ENCODE assay signal across 9 cellular contexts in the genomic region with DNA sequence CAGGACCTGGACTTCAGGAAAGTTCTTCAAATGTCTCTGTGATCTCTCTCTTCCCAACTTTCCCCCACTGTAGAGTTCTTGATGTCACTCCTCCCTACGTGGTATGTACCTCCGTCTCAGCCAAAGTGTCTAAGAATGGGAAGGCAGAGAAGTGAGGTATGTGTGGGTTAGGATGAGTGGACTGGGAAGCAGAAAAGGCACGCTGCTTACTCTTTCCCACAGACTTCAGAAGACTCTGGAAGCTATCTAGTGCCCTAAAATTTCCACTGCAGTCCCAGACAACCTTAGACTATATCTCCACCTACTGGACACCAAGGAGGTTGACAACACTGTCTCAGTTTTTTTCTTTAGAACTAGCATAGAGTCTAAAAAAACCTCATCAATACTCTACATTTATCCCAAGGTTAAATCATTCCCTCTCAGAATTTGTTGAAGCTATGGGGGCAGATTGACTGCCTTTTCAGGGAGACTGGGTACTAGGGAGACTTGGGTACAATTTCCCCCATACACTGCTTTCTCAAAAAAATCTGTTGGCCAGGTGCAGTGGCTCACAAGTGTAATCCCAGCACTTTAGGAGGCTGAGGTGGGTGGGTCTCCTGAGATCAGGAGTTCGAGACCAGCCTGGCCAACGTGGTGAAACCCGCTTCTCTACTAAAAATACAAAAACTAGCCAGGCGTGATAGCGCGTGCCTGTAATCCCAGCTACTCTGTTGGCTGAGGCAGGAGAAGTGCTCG. TPM values are rescaled to one million over a fixed set of nuclear protein-coding genes. Genes with fewer than 3 reads are reported as not detected.
DNase-seq lines count a peak whose midpoint lies in the region; ATAC-seq lines count a peak whose summit lies in the region.
"Had no signal": no experiment of that assay in that cellular context is flagged by ENCODE, and none has a peak within 500 bp of the region (broad histone marks: within the 10 kb centered on the region; RNA-seq: fewer than 3 reads in every experiment).

No MANE protein-coding gene starts in this region.

- no peaks in the 10 kb centered on the region for H3K9me3 Mint-ChIP-seq in activated naive CD8-positive, alpha-beta T cell treated with anti-CD3 and anti-CD28 coated beads, Interleukin-2, amount 10 ng/mL, durations not matched to agents 7 days and 5 days
- no peaks in the 10 kb centered on the region for H3K9me3 Mint-ChIP-seq in activated naive CD8-positive, alpha-beta T cell treated with anti-CD3 and anti-CD28 coated beads for 36 hours
- H3K9me3 Mint-ChIP-seq: dendritic cell treated with granulocyte-macrophage colony-stimulating factor and Interleukin-4, amounts not matched to agents 40 ng/mL and 50 ng/mL, for 4 days had no signal

- H4K5ac ChIP-seq in mesendoderm (ENCODE audit: low read length): no peak overlapping the region

- H3K36me3 ChIP-seq in mesendoderm (ENCODE audit: control insufficient read depth, insufficient read depth, low read length) (no peaks in the 10 kb centered on the region), aorta (ENCODE audit: control insufficient read depth in 1 of 2, insufficient read depth in 2 of 2, low read length in 1 of 2) (no peaks in the 10 kb centered on the region)

- H3K4me3 ChIP-seq in mesendoderm (ENCODE audit: low read length) (no peak overlapping the region), aorta (ENCODE audit: low read length in 2 of 2) (no peak overlapping the region)

- H2AK5ac ChIP-seq in mesendoderm (ENCODE audit: low read length): peak overlapping the region; percentile 96

- no peak overlapping the region for H3K4me3 Mint-ChIP-seq in activated naive CD8-positive, alpha-beta T cell treated with anti-CD3 and anti-CD28 coated beads, Interleukin-2, amount 10 ng/mL, durations not matched to agents 7 days and 5 days
- H3K4me3 Mint-ChIP-seq in activated naive CD8-positive, alpha-beta T cell treated with anti-CD3 and anti-CD28 coated beads for 36 hours: no peak overlapping the region
- H3K4me3 Mint-ChIP-seq: dendritic cell treated with granulocyte-macrophage colony-stimulating factor and Interleukin-4, amounts not matched to agents 40 ng/mL and 50 ng/mL, for 4 days had no signal

- H3K23ac ChIP-seq in mesendoderm (ENCODE audit: low read length): no peak overlapping the region

- peaks cover 10% of the 10 kb centered on the region for H3K4me1 Mint-ChIP-seq in activated naive CD8-positive, alpha-beta T cell treated with anti-CD3 and anti-CD28 coated beads, Interleukin-2, amount 10 ng/mL, durations not matched to agents 7 days and 5 days
- peaks cover 15% of the 10 kb centered on the region for H3K4me1 Mint-ChIP-seq in activated naive CD8-positive, alpha-beta T cell treated with anti-CD3 and anti-CD28 coated beads for 36 hours

- H3K27me3 Mint-ChIP-seq in activated naive CD8-positive, alpha-beta T cell treated with anti-CD3 and anti-CD28 coated beads, Interleukin-2, amount 10 ng/mL, durations not matched to agents 7 days and 5 days: peaks cover 25% of the 10 kb centered on the region
- no peaks in the 10 kb centered on the region for H3K27me3 Mint-ChIP-seq in activated naive CD8-positive, alpha-beta T cell treated with anti-CD3 and anti-CD28 coated beads for 36 hours
- H3K27me3 Mint-ChIP-seq: dendritic cell treated with granulocyte-macrophage colony-stimulating factor and Interleukin-4, amounts not matched to agents 40 ng/mL and 50 ng/mL, for 4 days had no signal

- H3K18ac ChIP-seq in mesendoderm (ENCODE audit: low read length): no peak overlapping the region

- H2BK15ac ChIP-seq in mesendoderm (replicated peaks; ENCODE audit: low read depth): no peak overlapping the region

- no peaks in the 10 kb centered on the region for H3K79me1 ChIP-seq in mesendoderm (ENCODE audit: low read length)

- peak; percentile 79 for ATAC-seq in activated naive CD8-positive, alpha-beta T cell treated with anti-CD3 and anti-CD28 coated beads, Interleukin-2, amount 10 ng/mL, durations not matched to agents 7 days and 5 days (ENCODE audit: low read depth)
- ATAC-seq in aorta (ENCODE audit: low FRiP score) (peak; percentile 92), HG03025 (IDR thresholded peaks at IDR 0.05; ENCODE audit: low FRiP score, unreplicated experiment) (no peak)

- H3K9ac ChIP-seq in mesendoderm (ENCODE audit: low read length): peak overlapping the region; percentile 54

- no peak for DNase-seq in activated naive CD8-positive, alpha-beta T cell treated with anti-CD3 and anti-CD28 coated beads, Interleukin-2, amount 10 ng/mL, durations not matched to agents 7 days and 5 days
- DNase-seq in activated naive CD8-positive, alpha-beta T cell treated with anti-CD3 and anti-CD28 coated beads for 36 hours: no peak
- DNase-seq in Kasumi-1 (lab: John Stamatoyannopoulos, UW) (peak; percentile 87 to 90), SIG-M5 treated with dmso at 0.1 percent for 504 hours (lab: John Stamatoyannopoulos, UW; ENCODE audit: unreplicated experiment) (peak; percentile 87), dermis blood vessel endothelial cell (peak; percentile 84), mesendoderm (peak; percentile 75), aorta (no peak)

- no peak overlapping the region for H3K4ac ChIP-seq in mesendoderm (ENCODE audit: low read depth, low read length)

- intact Hi-C loops in aorta (cut with DNase I): loop anchor here in 1 of 2 donors (1.0 kb wide), 1 partner anchor 40 kb away; no protein-coding TSS in a partner anchor

- peak overlapping the region; percentile 85 for H3K56ac ChIP-seq in mesendoderm (ENCODE audit: low read length)

- no peak overlapping the region for H2BK120ac ChIP-seq in mesendoderm (ENCODE audit: low read depth, low read length)

- H3K27me3 ChIP-seq in mesendoderm (ENCODE audit: insufficient read depth, low read length, poor library complexity) (no peaks in the 10 kb centered on the region), aorta (ENCODE audit: control insufficient read depth in 1 of 2, insufficient read depth in 2 of 2, low read length in 1 of 2) (no peaks in the 10 kb centered on the region)

- no peaks in the 10 kb centered on the region for H3K36me3 Mint-ChIP-seq in activated naive CD8-positive, alpha-beta T cell treated with anti-CD3 and anti-CD28 coated beads, Interleukin-2, amount 10 ng/mL, durations not matched to agents 7 days and 5 days
- no peaks in the 10 kb centered on the region for H3K36me3 Mint-ChIP-seq in activated naive CD8-positive, alpha-beta T cell treated with anti-CD3 and anti-CD28 coated beads for 36 hours

- H3K4me2 ChIP-seq in mesendoderm (ENCODE audit: low read length): no peak overlapping the region

- no peaks in the 10 kb centered on the region for H3K9me3 ChIP-seq in aorta (ENCODE audit: control insufficient read depth, low read length)

- H4K8ac ChIP-seq in mesendoderm (ENCODE audit: low read depth, low read length): no peak overlapping the region

- H3K79me2 ChIP-seq in mesendoderm (ENCODE audit: control insufficient read depth, insufficient read depth, low read length): no peaks in the 10 kb centered on the region

- H3K27ac Mint-ChIP-seq in activated naive CD8-positive, alpha-beta T cell treated with anti-CD3 and anti-CD28 coated beads, Interleukin-2, amount 10 ng/mL, durations not matched to agents 7 days and 5 days: no peak overlapping the region
- H3K27ac Mint-ChIP-seq in activated naive CD8-positive, alpha-beta T cell treated with anti-CD3 and anti-CD28 coated beads for 36 hours: no peak overlapping the region
- H3K27ac Mint-ChIP-seq: dendritic cell treated with granulocyte-macrophage colony-stimulating factor and Interleukin-4, amounts not matched to agents 40 ng/mL and 50 ng/mL, for 4 days had no signal

- no CpG with 5 or more reads among the region's 10 CpGs for WGBS in mesendoderm (ENCODE audit: extremely low coverage, insufficient coverage, low lambda C conversion rate)
- WGBS in aorta, 2 donors: 37 to 40% methylated on average over 10 of the region's 10 CpGs

- H3K4me1 ChIP-seq in mesendoderm (ENCODE audit: control insufficient read depth, low read depth, low read length): peaks cover 4% of the 10 kb centered on the region
- peaks cover 0 to 5% of the 10 kb centered on the region in 2 donors for H3K4me1 ChIP-seq in aorta (ENCODE audit: control insufficient read depth in 1 of 2, insufficient read depth in 2 of 2, low read length in 2 of 2)

- POLR2A ChIA-PET in activated naive CD8-positive, alpha-beta T cell treated with anti-CD3 and anti-CD28 coated beads, Interleukin-2, amount 10 ng/mL, durations not matched to agents 7 days and 5 days (lab: Charles Lee): interaction anchor here (1.1 to 3.1 kb wide), 2 partner anchors 40 to 58 kb away, joined by 3 to 15 read pairs; a partner anchor contains a TSS

- H2BK5ac ChIP-seq in mesendoderm (ENCODE audit: low read length): peak overlapping the region; percentile 64

- H3K27ac ChIP-seq in mesendoderm (ENCODE audit: low read depth, low read length) (no peak overlapping the region), aorta (ENCODE audit: low read depth in 1 of 2, low read length in 2 of 2) (no peak overlapping the region)

RNA-seq across cellular contexts. Expression of a gene that starts 20.6 kb away (rescaled TPM):
- 10 to 100 TPM; 84.5 to 90.6 TPM for total RNA-seq in activated naive CD8-positive, alpha-beta T cell treated with anti-CD3 and anti-CD28 coated beads, Interleukin-2, amount 10 ng/mL, durations not matched to agents 7 days and 5 days
- total RNA-seq in activated naive CD8-positive, alpha-beta T cell treated with anti-CD3 and anti-CD28 coated beads for 36 hours: 10 to 100 TPM; 18.3 to 20.1 TPM
- total RNA-seq in dermis blood vessel endothelial cell (567 and 846 TPM in 2 replicates), aorta (1,000 to 10,000 TPM in 1 of 2 donors, 100 to 1,000 TPM in 1; 241 to 1,416 TPM)
- 39.8 TPM for polyA plus RNA-seq in mesendoderm (2013, experiment 1 of 2)
- polyA plus RNA-seq in mesendoderm (2013, experiment 2 of 2): 35.6 TPM
- polyA plus RNA-seq in aorta: 100 to 1,000 TPM in 1 of 2 donors, 10 to 100 TPM in 1; 26.5 to 464 TPM

RNA-seq across cellular contexts. Expression of a gene that starts 33.7 kb away (rescaled TPM):
- 1 to 10 TPM; 7.4 to 9.3 TPM for total RNA-seq in activated naive CD8-positive, alpha-beta T cell treated with anti-CD3 and anti-CD28 coated beads, Interleukin-2, amount 10 ng/mL, durations not matched to agents 7 days and 5 days
- total RNA-seq in activated naive CD8-positive, alpha-beta T cell treated with anti-CD3 and anti-CD28 coated beads for 36 hours: 1 to 10 TPM; 7.8 to 9.6 TPM
- 0.34 TPM in 1 of 2 replicates, not detected in the other for total RNA-seq in dermis blood vessel endothelial cell
- polyA plus RNA-seq in mesendoderm (2013, experiment 1 of 2): 2.7 TPM
- 2.8 TPM for polyA plus RNA-seq in mesendoderm (2013, experiment 2 of 2)
- total RNA-seq in aorta: not detected
- 1 to 10 TPM in 1 of 2 donors, not detected in 1; 1.5 TPM for polyA plus RNA-seq in aorta

RNA-seq across cellular contexts. Expression of a gene that starts 55.2 kb away (rescaled TPM):
- 1 to 10 TPM; 1.4 to 2.0 TPM for total RNA-seq in activated naive CD8-positive, alpha-beta T cell treated with anti-CD3 and anti-CD28 coated beads, Interleukin-2, amount 10 ng/mL, durations not matched to agents 7 days and 5 days
- total RNA-seq in activated naive CD8-positive, alpha-beta T cell treated with anti-CD3 and anti-CD28 coated beads for 36 hours: 1 to 10 TPM; 1.0 to 1.1 TPM
- 2.2 and 4.0 TPM in 2 replicates for total RNA-seq in dermis blood vessel endothelial cell
- polyA plus RNA-seq in mesendoderm (2013, experiment 1 of 2): 6.6 TPM
- 6.0 TPM for polyA plus RNA-seq in mesendoderm (2013, experiment 2 of 2)
- 10 to 100 TPM; 22.2 to 27.6 TPM for total RNA-seq in aorta
- polyA plus RNA-seq in aorta: 10 to 100 TPM in 1 of 2 donors, 1 to 10 TPM in 1; 4.1 to 11.5 TPM

RNA-seq across cellular contexts. Expression of a gene that starts 57.9 kb away (rescaled TPM):
- 100 to 1,000 TPM; 148 to 149 TPM for total RNA-seq in activated naive CD8-positive, alpha-beta T cell treated with anti-CD3 and anti-CD28 coated beads, Interleukin-2, amount 10 ng/mL, durations not matched to agents 7 days and 5 days
- 10 to 100 TPM; 72.6 to 73.1 TPM for total RNA-seq in activated naive CD8-positive, alpha-beta T cell treated with anti-CD3 and anti-CD28 coated beads for 36 hours
- total RNA-seq in dermis blood vessel endothelial cell (under 0.01 TPM in 1 of 2 replicates, not detected in the other), aorta (10 to 100 TPM; 39.8 to 47.7 TPM)
- polyA plus RNA-seq in mesendoderm (2013, experiment 1 of 2): 0.06 TPM
- 0.04 TPM for polyA plus RNA-seq in mesendoderm (2013, experiment 2 of 2)
- 1 to 10 TPM; 3.4 to 5.4 TPM for polyA plus RNA-seq in aorta

Comparison
In these comparisons a context has a peak if more than half of its experiments do, and no peak if none do; other contexts are left out.
1. RNA of a gene that starts 20.6 kb away (total RNA-seq): 241 to 1,416 TPM in aorta, 567 to 846 TPM in dermis blood vessel endothelial cell and 84.5 to 90.6 TPM in activated naive CD8-positive, alpha-beta T cell treated with anti-CD3 and anti-CD28 coated beads, Interleukin-2, amount 10 ng/mL, durations not matched to agents 7 days and 5 days; 18.3 to 20.1 TPM in activated naive CD8-positive, alpha-beta T cell treated with anti-CD3 and anti-CD28 coated beads for 36 hours; every median in the first group is over 4 times any median in the second.
2. DNase-seq: peak in Kasumi-1 (2 of 2), SIG-M5 treated with dmso at 0.1 percent for 504 hours (single experiment), dermis blood vessel endothelial cell (single experiment) and mesendoderm (single experiment); none in activated naive CD8-positive, alpha-beta T cell treated with anti-CD3 and anti-CD28 coated beads, Interleukin-2, amount 10 ng/mL, durations not matched to agents 7 days and 5 days (single experiment), activated naive CD8-positive, alpha-beta T cell treated with anti-CD3 and anti-CD28 coated beads for 36 hours (single experiment) and aorta (0 of 2).